1 cellular context compared by ENCODE assay signal in the genomic region with DNA sequence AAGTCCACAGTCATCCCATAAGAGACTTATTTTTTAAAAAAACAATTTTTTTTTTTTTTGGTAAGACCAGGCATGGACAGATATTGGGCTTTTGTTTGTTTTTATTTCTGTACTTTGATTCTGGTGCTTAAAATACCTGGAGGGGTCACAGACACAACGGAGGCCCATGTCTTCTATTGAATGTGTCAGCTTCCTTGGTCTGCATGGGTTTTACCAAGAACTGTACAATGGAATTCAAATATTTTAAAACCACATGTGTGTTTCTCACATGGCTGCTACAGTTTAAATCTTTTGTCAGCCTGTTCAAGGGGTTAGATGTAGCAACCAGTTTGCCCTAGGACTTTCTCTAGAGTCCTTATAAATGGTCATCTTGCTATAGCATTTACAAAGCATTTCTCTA.
TF ChIP-seq lines count a peak whose summit lies in the region.

No MANE protein-coding gene starts in this region.

TF ChIP-seq in WTC11, 78 proteins besides CTCF, POLR2A, EP300 and RAD21 (continued from another document):
- TF ChIP-seq, protein P1, sequence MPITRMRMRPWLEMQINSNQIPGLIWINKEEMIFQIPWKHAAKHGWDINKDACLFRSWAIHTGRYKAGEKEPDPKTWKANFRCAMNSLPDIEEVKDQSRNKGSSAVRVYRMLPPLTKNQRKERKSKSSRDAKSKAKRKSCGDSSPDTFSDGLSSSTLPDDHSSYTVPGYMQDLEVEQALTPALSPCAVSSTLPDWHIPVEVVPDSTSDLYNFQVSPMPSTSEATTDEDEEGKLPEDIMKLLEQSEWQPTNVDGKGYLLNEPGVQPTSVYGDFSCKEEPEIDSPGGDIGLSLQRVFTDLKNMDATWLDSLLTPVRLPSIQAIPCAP (CRISPR knock-in tag; IDR thresholded peaks at IDR 0.05): no peak
- TF ChIP-seq ELF4 (CRISPR knock-in tag; IDR thresholded peaks at IDR 0.05; ENCODE audit: low read depth) (no peak), GRHL2 (CRISPR knock-in tag; IDR thresholded peaks at IDR 0.05; ENCODE audit: insufficient replicate concordance, severe bottlenecking) (no peak)
TF ChIP-seq in WTC11: peak in this region for 0.
